ENCODE assay signal across 25 cellular contexts in genomic region chr22:39259698-39260097, GRCh38. TPM values are rescaled to one million over a fixed set of nuclear protein-coding genes. Genes with fewer than 3 reads are reported as not detected.
A peak's percentile ranks its signal among the peaks of the same experiment; 100 is the strongest.
DNase-seq lines count a peak whose midpoint lies in the region; ATAC-seq and TF ChIP-seq lines count a peak whose summit lies in the region.
"Had no signal": no experiment of that assay in that cellular context is flagged by ENCODE, and none has a peak within 500 bp of the region (broad histone marks: within the 10 kb centered on the region; RNA-seq: fewer than 3 reads in every experiment).

No MANE protein-coding gene starts in this region.

- intact Hi-C loops in IMR-90 (cut with micrococcal nuclease), result no loop called here
- intact Hi-C loops in thyroid gland (cut with DNase I), result no loop called here

- H2BK15ac ChIP-seq in IMR-90 (ENCODE audit: low read depth, low read length), result no peak overlapping the region

- in situ Hi-C loops in IMR-90 (cut with MboI; ENCODE audit: low sequenced_read_pairs), result no loop called here

- no peak overlapping the region for H2AFZ ChIP-seq in IMR-90 (replicated peaks; ENCODE audit: low read length, poor library complexity)
- H2AFZ ChIP-seq: GM23248 had no signal

- H3K36me3 ChIP-seq in IMR-90 (ENCODE audit: control insufficient read depth, insufficient read depth, low read length) (no peaks in the 10 kb centered on the region), thyroid gland (no peaks in the 10 kb centered on the region)
- H3K36me3 ChIP-seq: Peyer's patch had no signal

- H3K27me3 ChIP-seq in IMR-90 (ENCODE audit: control insufficient read depth, insufficient read depth, low read length) (no peaks in the 10 kb centered on the region), thyroid gland (no peaks in the 10 kb centered on the region)
- H3K27me3 ChIP-seq: Peyer's patch had no signal

- no peak overlapping the region for H4K91ac ChIP-seq in IMR-90 (ENCODE audit: insufficient read depth, low read depth, low read length)

- TF ChIP-seq POLR2A in IMR-90 (IDR thresholded peaks at IDR 0.05; ENCODE audit: low read depth, low read length) (no peak), thyroid gland (IDR thresholded peaks at IDR 0.05) (no peak)

- H4K20me1 ChIP-seq in IMR-90 (ENCODE audit: insufficient read depth, low read length), result no peaks in the 10 kb centered on the region

- no peak overlapping the region for H3K14ac ChIP-seq in IMR-90 (replicated peaks; ENCODE audit: low read depth, low read length)

- dilution Hi-C loops in IMR-90 (cut with HindIII; ENCODE audit: low sequenced_read_pairs, unreplicated experiment), result no loop called here

- no peak overlapping the region for H4K5ac ChIP-seq in IMR-90 (ENCODE audit: low read depth, low read length)

- DNase-seq in IMR-90, result no peak
- DNase-seq in RWPE1 (ENCODE audit: low spot score), result no peak
- peak; percentile 58 for DNase-seq in kidney tubule cell (ENCODE audit: low spot score)
- peak; percentile 93 to 95 for DNase-seq in thyroid gland
- no peak for DNase-seq in AG08396 (ENCODE audit: low spot score)
- no peak for DNase-seq in T-helper 1 cell
- DNase-seq: Calu3; CD8-positive, alpha-beta T cell; DMS79 treated with DMSO at 0.1 percent for 48 hours; GF-D8; GM23248; H9; HFFc6; Kasumi-1; MV-4-11; NCI-H1105 treated with DMSO at 0.1 percent for 48 hours; NCI-H2029; NCI-H446 treated with DMSO at 0.1 percent for 48 hours; NCI-H526; Peyer's patch; SIG-M5 had no signal

- peak overlapping the region; percentile 48; the same call in 1 of the 2 replicates for H2BK20ac ChIP-seq in IMR-90 (ENCODE audit: low read depth, low read length)

- H3K9ac ChIP-seq in IMR-90 (ENCODE audit: low read depth, low read length), result no peak overlapping the region
- H3K9ac ChIP-seq: GM23248 had no signal

- no peak overlapping the region for H2AK9ac ChIP-seq in IMR-90 (replicated peaks; ENCODE audit: low read depth, low read length, poor library complexity)

- no peak overlapping the region for H3K27ac ChIP-seq in IMR-90 (ENCODE audit: insufficient read depth, low read length)
- peak overlapping the region; percentile 14; the same call in 1 of the 2 replicates for H3K27ac ChIP-seq in RWPE1
- no peak overlapping the region for H3K27ac ChIP-seq in thyroid gland
- H3K27ac ChIP-seq: C4-2B, GM23248, Peyer's patch, SK-N-MC had no signal

- H3K9me3 ChIP-seq in IMR-90 (ENCODE audit: control insufficient read depth, insufficient read depth, low read length) (peaks cover 13% of the 10 kb centered on the region), thyroid gland (no peaks in the 10 kb centered on the region)

- no peak overlapping the region for H4K8ac ChIP-seq in IMR-90 (ENCODE audit: low read depth in 2 of 2, low read length in 2 of 2)

- no peak overlapping the region for H2BK5ac ChIP-seq in IMR-90 (ENCODE audit: low read depth, low read length, poor library complexity, severe bottlenecking)

- CTCF ChIA-PET in IMR-90 (lab: Yijun Ruan, JAX), result no interaction called here
- CTCF ChIA-PET in RWPE1 (lab: Yijun Ruan, JAX), result no interaction called here

- H3K4me1 ChIP-seq in IMR-90 (ENCODE audit: control insufficient read depth, insufficient read depth, low read length) (peaks cover 8% of the 10 kb centered on the region), thyroid gland (peaks cover 0 to 14% of the 10 kb centered on the region in 2 donors)

- WGBS in IMR-90 (ENCODE audit: extremely low coverage in 2 of 2, insufficient read length in 1 of 2), 2 experiments, result 80% methylated on average over 2 of the region's 4 CpGs; no CpG with 5 or more reads in 1 of the 2 experiments
- 25 to 34% methylated on average over 4 of the region's 4 CpGs for WGBS in thyroid gland, 2 donors

- H3K79me1 ChIP-seq in IMR-90 (ENCODE audit: low read depth in 1 of 2, low read length in 2 of 2), result no peaks in the 10 kb centered on the region

- H3K4ac ChIP-seq in IMR-90 (ENCODE audit: low read depth, low read length), result peak overlapping the region; percentile 38; the same call in 1 of the 2 replicates

- no peak overlapping the region for H3K4me3 ChIP-seq in IMR-90 (ENCODE audit: insufficient read depth, low read depth, low read length)
- H3K4me3 ChIP-seq in thyroid gland (replicated peaks in 1 of 3), result no peak overlapping the region
- H3K4me3 ChIP-seq: GM23248, Peyer's patch, SK-N-MC had no signal

- H2BK120ac ChIP-seq in IMR-90 (ENCODE audit: low read depth, low read length), result no peak overlapping the region

- TF ChIP-seq RAD21 in IMR-90 (IDR thresholded peaks at IDR 0.05; ENCODE audit: low read length), result no peak

- POLR2A ChIA-PET in IMR-90 (lab: Charles Lee; ENCODE audit: unreplicated experiment) (no interaction called here), RWPE1 (lab: Yijun Ruan, JAX; ENCODE audit: low non-redundant PET) (no interaction called here)

- 0 out of 2 replicates have a peak overlapping the region, but pooled peaks have one; percentile 45 for H2AK5ac ChIP-seq in IMR-90 (ENCODE audit: low read depth, low read length)

- ATAC-seq in IMR-90 (ENCODE audit: low read depth), result no peak
- ATAC-seq in HG02610 (IDR thresholded peaks at IDR 0.05; ENCODE audit: unreplicated experiment), result no peak
- ATAC-seq: CD8-positive, alpha-beta T cell had no signal

- no peak overlapping the region for H3K4me2 ChIP-seq in IMR-90 (ENCODE audit: low read depth, low read length)

- peaks cover 8% of the 10 kb centered on the region; the same call in 1 of the 2 replicates for H3K9me1 ChIP-seq in IMR-90 (ENCODE audit: insufficient read depth, low read length)

- no peak overlapping the region for H3K56ac ChIP-seq in IMR-90 (ENCODE audit: extremely low read depth, insufficient read depth, low read length)

- TF ChIP-seq CTCF in IMR-90 (conservative IDR thresholded peaks at IDR 0.05; ENCODE audit: low read depth, low read length) (no peak), RWPE1 (conservative IDR thresholded peaks at IDR 0.05; ENCODE audit: low read depth) (no peak), thyroid gland (IDR thresholded peaks at IDR 0.05) (no peak)

- no peak overlapping the region for H3K18ac ChIP-seq in IMR-90 (ENCODE audit: low read depth, low read length)

- BruUV-seq in IMR-90 (replicated peaks; lab: Mats Ljungman, UMichigan), result no TSS peak

- no peak overlapping the region for H3K23ac ChIP-seq in IMR-90 (ENCODE audit: low read depth, low read length)

TF ChIP-seq in IMR-90, 13 proteins besides CTCF, POLR2A, EP300 and RAD21:
- TF ChIP-seq MAFK (IDR thresholded peaks at IDR 0.05; ENCODE audit: low read depth, low read length), result no peak
- TF ChIP-seq ELK1 (IDR thresholded peaks at IDR 0.05; ENCODE audit: borderline replicate concordance, low read depth, low read length), result no peak
- TF ChIP-seq USF2 (IDR thresholded peaks at IDR 0.05; ENCODE audit: low read depth, low read length), result no peak
- TF ChIP-seq FOS (IDR thresholded peaks at IDR 0.05; ENCODE audit: low read depth, low read length), result no peak
- no peak for TF ChIP-seq BHLHE40 (IDR thresholded peaks at IDR 0.05; ENCODE audit: low read depth, low read length)
- no peak for TF ChIP-seq RCOR1 (IDR thresholded peaks at IDR 0.05; ENCODE audit: insufficient replicate concordance, low read length)
- no peak for TF ChIP-seq MAZ (IDR thresholded peaks at IDR 0.05; ENCODE audit: borderline replicate concordance, low read depth, low read length)

RNA-seq across cellular contexts. Expression of gene PDGFB, which starts 14.9 kb away (rescaled TPM):
- total RNA-seq in IMR-90 (2012; rRNA removed) (not detected in 2 replicates), thyroid gland (10 to 100 TPM in 1 of 4 donors, 1 to 10 TPM in 3; 3.6 to 10.5 (median 3.9) TPM)
- 0.07 and 0.09 TPM in 2 replicates for polyA plus RNA-seq in IMR-90 (2012; rRNA removed)
- 0.09 and 0.10 TPM in 2 replicates for polyA plus RNA-seq in IMR-90 (2012; cell fraction: cytosol; rRNA removed)
- polyA plus RNA-seq in IMR-90 (2012; cell fraction: nucleus; rRNA removed; ENCODE audit: low replicate concordance), result 0.06 and 0.09 TPM in 2 replicates
- total RNA-seq: B cell, GM23248, HFFc6 had no signal

RNA-seq across cellular contexts. Expression of gene RPL3, which starts 59.7 kb away (rescaled TPM):
- total RNA-seq in IMR-90 (2012; rRNA removed), result 2,871 and 3,750 TPM in 2 replicates
- polyA plus RNA-seq in IMR-90 (2012; rRNA removed), result 3,097 and 3,312 TPM in 2 replicates
- polyA plus RNA-seq in IMR-90 (2012; cell fraction: cytosol; rRNA removed), result 2,912 and 3,812 TPM in 2 replicates
- 2,181 and 2,704 TPM in 2 replicates for polyA plus RNA-seq in IMR-90 (2012; cell fraction: nucleus; rRNA removed; ENCODE audit: low replicate concordance)
- total RNA-seq in thyroid gland, result 1,000 to 10,000 TPM; 1,451 to 2,031 (median 1,880) TPM

Comparison
In these comparisons a context has a peak if more than half of its experiments do, and no peak if none do; other contexts are left out.
1. DNase-seq: peak in kidney tubule cell (single experiment) and thyroid gland (2 of 2); none in IMR-90 (single experiment), RWPE1 (single experiment), AG08396 (single experiment) and T-helper 1 cell (0 of 5).